Comparison of ENCODE assay signal across 13 cellular contexts in the genomic region with DNA sequence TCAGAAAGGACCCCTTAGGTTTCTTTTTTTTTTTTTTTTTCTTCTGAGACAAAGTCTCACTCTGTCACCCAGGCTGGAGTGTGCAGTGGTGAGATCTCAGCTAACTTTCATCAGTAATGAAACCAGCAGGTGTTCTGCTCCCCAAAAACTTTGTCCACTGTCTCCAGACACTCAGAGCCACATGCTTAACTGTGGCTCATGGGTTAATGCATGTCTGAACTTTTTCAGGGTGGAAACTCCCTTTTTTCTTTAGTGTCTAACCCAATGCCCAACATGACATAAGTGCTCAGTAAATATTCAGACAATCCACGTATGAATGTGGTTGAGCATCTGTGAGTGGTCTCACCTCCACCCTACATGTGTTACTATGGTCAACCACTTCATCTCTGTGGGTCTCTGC. TPM values are rescaled to one million over a fixed set of nuclear protein-coding genes. Genes with fewer than 3 reads are reported as not detected.
DNase-seq lines count a peak whose midpoint lies in the region; ATAC-seq and TF ChIP-seq lines count a peak whose summit lies in the region.
"Had no signal": no experiment of that assay in that cellular context is flagged by ENCODE, and none has a peak within 500 bp of the region (broad histone marks: within the 10 kb centered on the region; RNA-seq: fewer than 3 reads in every experiment).

No MANE protein-coding gene starts in this region.

- H3K4me1 Mint-ChIP-seq in type B pancreatic cell (ENCODE audit: unreplicated experiment) = no peaks in the 10 kb centered on the region

- peaks cover 4% of the 10 kb centered on the region for H3K27me3 Mint-ChIP-seq in type B pancreatic cell

- H3K4me3 Mint-ChIP-seq in type B pancreatic cell = no peak overlapping the region

- no peaks in the 10 kb centered on the region for H3K9me3 Mint-ChIP-seq in type B pancreatic cell

- H3K9me3 ChIP-seq in KOPT-K1 (ENCODE audit: insufficient read depth, low read length, poor library complexity, severe bottlenecking) = no peaks in the 10 kb centered on the region
- H3K9me3 ChIP-seq: ascending aorta, suprapubic skin had no signal

- no peak for TF ChIP-seq POLR2A in GM18505 (IDR thresholded peaks at IDR 0.05; ENCODE audit: borderline replicate concordance, extremely low read depth, insufficient read depth, insufficient read length)

- peaks cover 40% of the 10 kb centered on the region for H3K36me3 ChIP-seq in KOPT-K1 (ENCODE audit: insufficient read depth, low read length)
- H3K36me3 ChIP-seq: ascending aorta, suprapubic skin had no signal

- no peaks in the 10 kb centered on the region for H3K36me3 Mint-ChIP-seq in type B pancreatic cell

- DNase-seq in foreskin fibroblast (no peak), DMS153 (lab: John Stamatoyannopoulos, UW) (no peak), type B pancreatic cell (ENCODE audit: extremely low spot score, unreplicated experiment) (no peak)
- no peak for DNase-seq in NK-92 treated with Interleukin-12 subunit alpha and Interleukin-12 subunit beta, amount 100 ng/mL, for 24 hours (lab: John Stamatoyannopoulos, UW)
- DNase-seq: C1 segment of cervical spinal cord, Karpas-422, NCI-H82 had no signal

- ATAC-seq in GM18505 (IDR thresholded peaks at IDR 0.05; ENCODE audit: unreplicated experiment) = peak; percentile 70
- peak; percentile 75 for ATAC-seq in GM19467 (IDR thresholded peaks at IDR 0.05; ENCODE audit: unreplicated experiment)
- peak; percentile 75 for ATAC-seq in HG02943 (IDR thresholded peaks at IDR 0.05; ENCODE audit: low read depth, unreplicated experiment)

- H3K27ac Mint-ChIP-seq in type B pancreatic cell = no peak overlapping the region

- H3K4me3 ChIP-seq in foreskin fibroblast (ENCODE audit: low read depth in 1 of 2, low read length in 2 of 2) = no peak overlapping the region
- H3K4me3 ChIP-seq: ascending aorta, suprapubic skin had no signal

- H3K27ac ChIP-seq in KOPT-K1 (ENCODE audit: low read depth, low read length, poor library complexity, severe bottlenecking) = peak overlapping the region; percentile 49
- H3K27ac ChIP-seq: ascending aorta, suprapubic skin had no signal

- no peak for TF ChIP-seq CTCF in foreskin fibroblast (IDR thresholded peaks at IDR 0.05; ENCODE audit: low read depth, low read length)
- TF ChIP-seq CTCF in type B pancreatic cell (conservative IDR thresholded peaks at IDR 0.05) = no peak

RNA-seq across cellular contexts. Expression of gene MYB, which starts 45.4 kb away (rescaled TPM):
- total RNA-seq in type B pancreatic cell (ENCODE audit: low replicate concordance) = 4.7 and 4.9 TPM in 2 replicates
- total RNA-seq: ascending aorta had no signal
